In the genomic region with DNA sequence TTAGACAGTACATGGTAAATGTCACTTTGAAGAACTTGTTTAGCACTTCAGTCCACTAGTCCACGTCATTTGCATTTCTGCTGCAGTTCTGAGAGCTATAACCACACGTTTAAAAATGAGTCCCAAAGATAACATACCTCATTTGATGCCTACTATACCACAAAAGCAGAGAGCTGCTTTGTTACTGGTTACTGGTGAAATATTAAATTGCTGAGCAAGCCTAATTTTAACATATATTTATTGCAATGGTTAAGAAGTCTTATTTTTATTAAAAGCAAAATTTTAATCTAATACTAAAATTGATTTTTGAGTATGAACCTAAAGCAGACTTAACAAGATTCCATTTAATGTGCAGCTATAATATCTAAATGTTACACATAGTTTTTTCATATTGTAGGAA, we compare ENCODE assay signal across 26 cellular contexts.
"Had no signal": no experiment of that assay in that cellular context is flagged by ENCODE, and none has a peak within 500 bp of the region (broad histone marks: within the 10 kb centered on the region; RNA-seq: fewer than 3 reads in every experiment).

No MANE protein-coding gene starts in this region.

- H3K4me3 ChIP-seq: stomach, suprapubic skin, testis, thoracic aorta, thyroid gland, tibial artery, tibial nerve, transverse colon, upper lobe of left lung, upper lobe of right lung, uterus had no signal

- H3K4me1 ChIP-seq: stomach, suprapubic skin, testis, thyroid gland, tibial artery, tibial nerve, transverse colon, upper lobe of left lung, upper lobe of right lung, uterus had no signal

- H3K36me3 ChIP-seq: stomach, suprapubic skin, thoracic aorta, thyroid gland, tibial artery, tibial nerve, transverse colon, upper lobe of left lung, upper lobe of right lung, uterus had no signal

- FAIRE-seq: urothelium cell line had no signal

- H3K9me3 ChIP-seq: suprapubic skin, testis, thoracic aorta, thyroid gland, tibial artery, tibial nerve, upper lobe of left lung, upper lobe of right lung, uterus had no signal

- H3K27me3 ChIP-seq: stomach, suprapubic skin, testis, thyroid gland, tibial artery, tibial nerve, transverse colon, upper lobe of left lung, upper lobe of right lung, uterus had no signal

- H3K27ac ChIP-seq: stomach, suprapubic skin, testis, thoracic aorta, thyroid gland, tibial artery, tibial nerve, transverse colon, upper lobe of left lung, upper lobe of right lung, uterus had no signal

- ATAC-seq: stimulated activated effector memory CD8-positive, alpha-beta T cell treated with anti-CD3 and anti-CD28 coated beads, Interleukin-12 subunit alpha, Interleukin-12 subunit beta, amount 100 ng/mL, for 72 hours; stimulated activated memory B cell treated with anti-CD40 and anti-IgM and Interleukin-4, amounts not matched to agents 10 μg/mL and 1 μg/mL and 100 μg/mL, for 72 hours; stimulated activated naive B cell treated with anti-CD40 and anti-IgM and Interleukin-4, amounts not matched to agents 10 μg/mL and 1 μg/mL and 100 μg/mL, for 72 hours; stimulated activated naive CD8-positive, alpha-beta T cell treated with anti-CD3 and anti-CD28 coated beads, Interleukin-15, amount 100 ng/mL, for 72 hours; stimulated activated naive CD8-positive, alpha-beta T cell treated with anti-CD3 and anti-CD28 coated beads, Interleukin-15, Interleukin-2, amounts not matched to agents 100 U/mL and 50 U/mL, for 24 hours; upper lobe of right lung had no signal

- DNase-seq: stimulated activated CD4-positive, alpha-beta T cell treated with anti-CD3 and anti-CD28 coated beads, Interleukin-2, amount 100 ng/mL, for 24 hours; stimulated activated CD4-positive, alpha-beta T cell treated with anti-CD3 and anti-CD28 coated beads, Interleukin-2, amount 100 ng/mL, for 48 hours; stimulated activated CD4-positive, alpha-beta T cell treated with anti-CD3 and anti-CD28 coated beads, Interleukin-4, amount 100 ng/mL, for 24 hours; stimulated activated CD4-positive, alpha-beta T cell treated with anti-CD3 and anti-CD28 coated beads, Interleukin-4, amount 100 ng/mL, for 4 hours; stimulated activated CD8-positive, alpha-beta memory T cell treated with anti-CD3 and anti-CD28 coated beads, Interleukin-4, amount 100 ng/mL, for 48 hours; stimulated activated naive B cell treated with anti-CD40 and anti-IgM and Interleukin-4, amounts not matched to agents 10 μg/mL and 1 μg/mL and 100 μg/mL, for 72 hours; stimulated activated naive CD4-positive, alpha-beta T cell; stimulated activated naive CD4-positive, alpha-beta T cell treated with Interleukin-2 at 50 U/mL for 16 hours; stimulated activated naive CD8-positive, alpha-beta T cell treated with anti-CD3 and anti-CD28 coated beads, Interleukin-15, amount 100 ng/mL, for 72 hours; stimulated activated naive CD8-positive, alpha-beta T cell treated with anti-CD3 and anti-CD28 coated beads, Interleukin-15, Interleukin-2, amounts not matched to agents 100 U/mL and 50 U/mL, for 24 hours; stomach; substantia nigra; testis; thyroid gland; tibial artery; transverse colon; trophoblast cell; upper lobe of left lung; upper lobe of right lung; uterus had no signal
